1 cellular context compared by ENCODE assay signal in the genomic region with DNA sequence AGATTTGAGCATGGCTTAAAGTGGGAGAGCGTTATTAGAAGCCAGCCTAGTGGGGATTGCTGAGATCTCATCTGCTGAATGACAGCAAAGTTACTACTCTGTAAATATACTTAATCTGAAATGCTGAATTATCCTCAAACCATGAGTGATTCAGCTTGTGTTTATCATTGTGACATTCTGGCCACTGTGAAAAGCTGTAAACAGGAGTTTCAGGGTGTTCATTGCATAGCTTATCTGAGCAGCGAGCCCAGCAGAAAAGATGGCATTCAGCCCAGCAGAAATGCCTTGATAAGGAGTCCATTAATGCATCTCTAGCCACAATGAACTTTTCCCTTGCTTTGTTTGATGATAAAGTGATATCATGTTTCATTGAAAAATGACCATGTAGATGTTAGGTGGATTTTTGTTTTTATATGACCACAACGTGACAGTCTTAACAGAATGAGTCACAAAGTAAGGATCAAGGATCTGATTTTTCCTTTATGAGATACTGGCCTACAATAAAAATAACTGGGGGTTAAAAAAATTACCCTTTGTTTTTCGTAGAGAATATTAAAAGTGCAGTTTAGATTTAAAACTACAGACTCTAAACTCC.
TF ChIP-seq lines count a peak whose summit lies in the region.

No MANE protein-coding gene starts in this region.

TF ChIP-seq in HEK293, 187 proteins besides CTCF, POLR2A, EP300 and RAD21 (continued from another document):
- no peak for TF ChIP-seq GLI4 (tag by site-specific recombination; IDR thresholded peaks at IDR 0.05)
